8 cellular contexts compared by ENCODE assay signal in genomic region chr12:26274441-26275312, GRCh38.
DNase-seq lines count a peak whose midpoint lies in the region; ATAC-seq and TF ChIP-seq lines count a peak whose summit lies in the region.

No MANE protein-coding gene starts in this region.

- no peak overlapping the region for H3K4me3 ChIP-seq in cardiac muscle cell
- H3K4me3 ChIP-seq in effector memory CD4-positive, alpha-beta T cell (ENCODE audit: insufficient read depth, low read depth, low read length, poor library complexity, severe bottlenecking) = no peak overlapping the region

- H3K36me3 ChIP-seq in cardiac muscle cell = no peaks in the 10 kb centered on the region
- H3K36me3 ChIP-seq in effector memory CD4-positive, alpha-beta T cell (ENCODE audit: control insufficient read depth, insufficient read depth, low read length) = no peaks in the 10 kb centered on the region

- no peaks in the 10 kb centered on the region for H3K9me3 Mint-ChIP-seq in activated naive CD8-positive, alpha-beta T cell treated with anti-CD3 and anti-CD28 coated beads, Interleukin-2, amount 10 ng/mL, durations not matched to agents 7 days and 5 days

- no peak overlapping the region for H3K4me3 Mint-ChIP-seq in activated naive CD8-positive, alpha-beta T cell treated with anti-CD3 and anti-CD28 coated beads, Interleukin-2, amount 10 ng/mL, durations not matched to agents 7 days and 5 days

- peak; percentile 91 for ATAC-seq in HG02678 (IDR thresholded peaks at IDR 0.05; ENCODE audit: unreplicated experiment)
- ATAC-seq in activated naive CD8-positive, alpha-beta T cell treated with anti-CD3 and anti-CD28 coated beads, Interleukin-2, amount 10 ng/mL, durations not matched to agents 7 days and 5 days (ENCODE audit: low read depth) = peak; percentile 93

- POLR2A ChIA-PET in activated naive CD8-positive, alpha-beta T cell treated with anti-CD3 and anti-CD28 coated beads, Interleukin-2, amount 10 ng/mL, durations not matched to agents 7 days and 5 days (lab: Charles Lee) = no interaction called here

- no peaks in the 10 kb centered on the region for H3K36me3 Mint-ChIP-seq in activated naive CD8-positive, alpha-beta T cell treated with anti-CD3 and anti-CD28 coated beads, Interleukin-2, amount 10 ng/mL, durations not matched to agents 7 days and 5 days

- peaks cover 24% of the 10 kb centered on the region for H3K27me3 ChIP-seq in cardiac muscle cell
- no peaks in the 10 kb centered on the region for H3K27me3 ChIP-seq in effector memory CD4-positive, alpha-beta T cell (replicated peaks; ENCODE audit: control insufficient read depth, insufficient read depth, low read length, poor library complexity, severe bottlenecking)

- H3K4me1 ChIP-seq in cardiac muscle cell (ENCODE audit: low read depth) = peaks cover 4% of the 10 kb centered on the region
- H3K4me1 ChIP-seq in effector memory CD4-positive, alpha-beta T cell (ENCODE audit: control insufficient read depth, insufficient read depth, low read length, poor library complexity, severe bottlenecking) = no peaks in the 10 kb centered on the region

- H3K4me1 Mint-ChIP-seq in activated naive CD8-positive, alpha-beta T cell treated with anti-CD3 and anti-CD28 coated beads, Interleukin-2, amount 10 ng/mL, durations not matched to agents 7 days and 5 days = peaks cover 8% of the 10 kb centered on the region

- no peak overlapping the region for H3K27ac ChIP-seq in cardiac muscle cell
- no peak overlapping the region for H3K27ac ChIP-seq in effector memory CD4-positive, alpha-beta T cell (ENCODE audit: insufficient read depth, low read length, poor library complexity, severe bottlenecking)

- peak overlapping the region; percentile 30 for H3K27ac Mint-ChIP-seq in activated naive CD8-positive, alpha-beta T cell treated with anti-CD3 and anti-CD28 coated beads, Interleukin-2, amount 10 ng/mL, durations not matched to agents 7 days and 5 days

- intact Hi-C loops in posterior cingulate gyrus (cut with DNase I) = loop anchor here (5.0 kb wide), 1 partner anchor 142 kb away; no protein-coding TSS in a partner anchor

- TF ChIP-seq CTCF in cardiac muscle cell (IDR thresholded peaks at IDR 0.05; ENCODE audit: low read depth, low read length) = peak; percentile 5

- H3K9me3 ChIP-seq in cardiac muscle cell (ENCODE audit: low read depth) = no peaks in the 10 kb centered on the region
- H3K9me3 ChIP-seq in effector memory CD4-positive, alpha-beta T cell (ENCODE audit: control insufficient read depth, low read length) = no peaks in the 10 kb centered on the region

- H3K27me3 Mint-ChIP-seq in activated naive CD8-positive, alpha-beta T cell treated with anti-CD3 and anti-CD28 coated beads, Interleukin-2, amount 10 ng/mL, durations not matched to agents 7 days and 5 days = peaks cover 7% of the 10 kb centered on the region

- DNase-seq in activated effector memory CD4-positive, alpha-beta T cell treated with anti-CD3 and anti-CD28 coated beads, Interleukin-2, amount 50 U/mL, for 16 hours = peak; percentile 76
- DNase-seq in activated effector memory CD4-positive, alpha-beta T cell treated with Interleukin-2 at 50 U/mL for 16 hours = no peak
- peak; percentile 58 for DNase-seq in NCI-H446 treated with DMSO at 0.1 percent for 48 hours (lab: John Stamatoyannopoulos, UW)
- DNase-seq in activated naive CD8-positive, alpha-beta T cell treated with anti-CD3 and anti-CD28 coated beads, Interleukin-2, amount 10 ng/mL, durations not matched to agents 7 days and 5 days = no peak
- peak in 1 of 2 donors; percentile 99 for DNase-seq in cardiac muscle cell (ENCODE audit: low read depth in 1 of 2, low spot score in 1 of 2)
- peak in 9 of 10 donors; percentile 38 to 93 (median 51) for DNase-seq in posterior cingulate gyrus
- DNase-seq in effector memory CD4-positive, alpha-beta T cell = no peak

Comparison
In these comparisons a context has a peak if more than half of its experiments do, and no peak if none do; other contexts are left out.
1. DNase-seq: peak in activated effector memory CD4-positive, alpha-beta T cell treated with anti-CD3 and anti-CD28 coated beads, Interleukin-2, amount 50 U/mL, for 16 hours (single experiment), NCI-H446 treated with DMSO at 0.1 percent for 48 hours (single experiment) and posterior cingulate gyrus (9 of 10); none in activated effector memory CD4-positive, alpha-beta T cell treated with Interleukin-2 at 50 U/mL for 16 hours (single experiment), activated naive CD8-positive, alpha-beta T cell treated with anti-CD3 and anti-CD28 coated beads, Interleukin-2, amount 10 ng/mL, durations not matched to agents 7 days and 5 days (single experiment) and effector memory CD4-positive, alpha-beta T cell (0 of 3).